In genomic region chr16:165218-165538, GRCh38 we compare ENCODE assay signal across 9 cellular contexts. TPM values are rescaled to one million over a fixed set of nuclear protein-coding genes. Genes with fewer than 3 reads are reported as not detected.
DNase-seq lines count a peak whose midpoint lies in the region; ATAC-seq and TF ChIP-seq lines count a peak whose summit lies in the region.
"Had no signal": no experiment of that assay in that cellular context is flagged by ENCODE, and none has a peak within 500 bp of the region (broad histone marks: within the 10 kb centered on the region; RNA-seq: fewer than 3 reads in every experiment).

No MANE protein-coding gene starts in this region.

- H2AFZ ChIP-seq in hepatocyte: no peak overlapping the region

- no peak for DNase-seq in stimulated activated naive CD8-positive, alpha-beta T cell treated with anti-CD3 and anti-CD28 coated beads, Interleukin-15, amount 100 ng/mL, for 72 hours
- no peak for DNase-seq in stimulated activated naive CD8-positive, alpha-beta T cell treated with anti-CD3 and anti-CD28 coated beads, Interleukin-15, Interleukin-2, amounts not matched to agents 100 U/mL and 50 U/mL, for 24 hours
- DNase-seq in hepatocyte (ENCODE audit: low spot score): no peak
- no peak for DNase-seq in RPMI8226
- DNase-seq in stimulated activated CD4-positive, alpha-beta T cell treated with anti-CD3 and anti-CD28 coated beads, Interleukin-2, amount 100 ng/mL, for 48 hours: no peak
- DNase-seq: cortex of kidney, NCI-H1048 had no signal

- TF ChIP-seq CTCF in hepatocyte (IDR thresholded peaks at IDR 0.05; ENCODE audit: poor library complexity): no peak

- ATAC-seq in stimulated activated naive CD8-positive, alpha-beta T cell treated with anti-CD3 and anti-CD28 coated beads, Interleukin-15, amount 100 ng/mL, for 72 hours: no peak
- no peak for ATAC-seq in stimulated activated naive CD8-positive, alpha-beta T cell treated with anti-CD3 and anti-CD28 coated beads, Interleukin-15, Interleukin-2, amounts not matched to agents 100 U/mL and 50 U/mL, for 24 hours

- WGBS in hepatocyte (ENCODE audit: low lambda C conversion rate, missing lambda C conversion rate): 5% methylated on average over 24 of the region's 25 CpGs
- WGBS in thymus: 5% methylated on average over 25 of the region's 25 CpGs

- no peak overlapping the region for H3K4me3 ChIP-seq in hepatocyte
- peak overlapping the region; percentile 18 for H3K4me3 ChIP-seq in thymus (ENCODE audit: low read length)

- no peaks in the 10 kb centered on the region for H3K79me2 ChIP-seq in hepatocyte

- H3K4me3 Mint-ChIP-seq in stimulated activated naive CD8-positive, alpha-beta T cell treated with anti-CD3 and anti-CD28 coated beads, Interleukin-15, amount 100 ng/mL, for 72 hours: peak overlapping the region; percentile 58 to 63

- no peaks in the 10 kb centered on the region for H3K9me3 Mint-ChIP-seq in stimulated activated naive CD8-positive, alpha-beta T cell treated with anti-CD3 and anti-CD28 coated beads, Interleukin-15, amount 100 ng/mL, for 72 hours

- peaks cover 77% of the 10 kb centered on the region for H3K27me3 Mint-ChIP-seq in stimulated activated naive CD8-positive, alpha-beta T cell treated with anti-CD3 and anti-CD28 coated beads, Interleukin-15, amount 100 ng/mL, for 72 hours

- H3K9me3 ChIP-seq in hepatocyte (ENCODE audit: low read depth) (no peaks in the 10 kb centered on the region), thymus (ENCODE audit: control insufficient read depth) (peaks cover 1% of the 10 kb centered on the region)

- peak overlapping the region; percentile 67 for H3K4me2 ChIP-seq in hepatocyte

- H3K36me3 ChIP-seq in hepatocyte (replicated peaks; ENCODE audit: insufficient read depth, low read depth) (no peaks in the 10 kb centered on the region), thymus (ENCODE audit: control insufficient read depth, insufficient read depth) (no peaks in the 10 kb centered on the region)

- H3K4me1 Mint-ChIP-seq in stimulated activated naive CD8-positive, alpha-beta T cell treated with anti-CD3 and anti-CD28 coated beads, Interleukin-15, amount 100 ng/mL, for 72 hours: peaks cover 21% of the 10 kb centered on the region

- H3K27ac Mint-ChIP-seq in stimulated activated naive CD8-positive, alpha-beta T cell treated with anti-CD3 and anti-CD28 coated beads, Interleukin-15, amount 100 ng/mL, for 72 hours: no peak overlapping the region

- H3K27me3 ChIP-seq in hepatocyte: peaks cover 64% of the 10 kb centered on the region
- H3K27me3 ChIP-seq in thymus (ENCODE audit: control insufficient read depth, insufficient read depth): peaks cover 47% of the 10 kb centered on the region

- no peaks in the 10 kb centered on the region for H3K4me1 ChIP-seq in hepatocyte (ENCODE audit: insufficient read depth)
- H3K4me1 ChIP-seq in thymus (ENCODE audit: control insufficient read depth, insufficient read depth, low read length): no peaks in the 10 kb centered on the region

- H4K20me1 ChIP-seq in hepatocyte (ENCODE audit: insufficient read depth, poor library complexity, severe bottlenecking): no peaks in the 10 kb centered on the region

- no peak overlapping the region for H3K27ac ChIP-seq in hepatocyte
- no peak overlapping the region for H3K27ac ChIP-seq in thymus (ENCODE audit: low read depth)

- H3K9me2 ChIP-seq in hepatocyte (replicated peaks; ENCODE audit: insufficient read depth): no peaks in the 10 kb centered on the region

RNA-seq across cellular contexts. Expression of gene HBM, which starts 0.6 kb away (rescaled TPM):
- total RNA-seq in hepatocyte: not detected in 2 replicates
- polyA plus RNA-seq in hepatocyte: not detected in 2 replicates
- polyA plus RNA-seq in thymus: not detected

RNA-seq across cellular contexts. Expression of gene HBA2, which starts 7.5 kb away (rescaled TPM):
- total RNA-seq in hepatocyte: not detected in 2 replicates
- polyA plus RNA-seq in hepatocyte (not detected in 2 replicates), thymus (19.8 TPM)

RNA-seq across cellular contexts. Expression of gene HBA1, which starts 11.3 kb away (rescaled TPM):
- not detected in 2 replicates for total RNA-seq in hepatocyte
- polyA plus RNA-seq in hepatocyte (1.9 TPM in 1 of 2 replicates, not detected in the other), thymus (9.9 TPM)

RNA-seq across cellular contexts. Expression of gene HBZ, which starts 12.7 kb away (rescaled TPM):
- not detected in 2 replicates for total RNA-seq in hepatocyte
- polyA plus RNA-seq in hepatocyte: 0.28 TPM in 1 of 2 replicates, not detected in the other
- 0.34 TPM for polyA plus RNA-seq in thymus

RNA-seq across cellular contexts. Expression of gene HBQ1, which starts 15.1 kb away (rescaled TPM):
- not detected in 2 replicates for total RNA-seq in hepatocyte
- 0.30 TPM in 1 of 2 replicates, not detected in the other for polyA plus RNA-seq in hepatocyte
- polyA plus RNA-seq in thymus: 0.30 TPM
- total RNA-seq: left lobe of liver had no signal
